ENCODE assay signal across 21 cellular contexts in the genomic region with DNA sequence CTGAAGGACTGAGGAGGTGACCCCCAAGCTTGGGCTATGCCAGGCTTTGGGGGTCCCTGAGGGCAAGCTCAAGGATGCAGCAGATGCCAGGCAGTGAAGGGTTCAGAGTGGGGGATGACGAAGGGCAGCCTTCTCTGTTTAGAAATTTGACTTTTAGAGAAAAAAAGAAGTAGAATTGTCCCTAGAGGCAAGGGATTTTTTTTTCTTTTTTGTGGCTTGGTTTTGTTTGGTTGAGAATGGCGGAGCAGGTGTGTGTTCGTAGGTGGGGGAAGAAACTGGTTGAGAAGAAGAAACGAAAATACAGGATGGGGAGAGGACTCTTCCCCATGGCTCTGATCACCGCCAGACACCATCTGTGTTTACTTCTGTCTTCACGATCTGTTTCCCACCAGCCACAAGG. TPM values are rescaled to one million over a fixed set of nuclear protein-coding genes. Genes with fewer than 3 reads are reported as not detected.
DNase-seq lines count a peak whose midpoint lies in the region; ATAC-seq, FAIRE-seq and TF ChIP-seq lines count a peak whose summit lies in the region.
"Had no signal": no experiment of that assay in that cellular context is flagged by ENCODE, and none has a peak within 500 bp of the region (broad histone marks: within the 10 kb centered on the region; RNA-seq: fewer than 3 reads in every experiment).

No MANE protein-coding gene starts in this region.

- no peaks in the 10 kb centered on the region for H3K9me3 ChIP-seq in OCI-LY7 (ENCODE audit: low read length)
- no peaks in the 10 kb centered on the region for H3K9me3 ChIP-seq in tibial artery
- H3K9me3 ChIP-seq: ascending aorta, pancreas, thyroid gland had no signal

- peak overlapping the region; percentile 50; the same call in 1 of the 2 replicates for H2AFZ ChIP-seq in OCI-LY7 (ENCODE audit: low read length)

- H4K20me1 ChIP-seq in OCI-LY7 (ENCODE audit: insufficient read depth, low read length): no peaks in the 10 kb centered on the region

- H3K27ac ChIP-seq in OCI-LY7 (ENCODE audit: low read depth, low read length, poor library complexity, severe bottlenecking) (peak overlapping the region; percentile 8), tibial artery (no peak overlapping the region)
- H3K27ac ChIP-seq: ascending aorta, pancreas, thyroid gland had no signal

- intact Hi-C loops in OCI-LY7 (cut with micrococcal nuclease; ENCODE audit: unreplicated experiment): no loop called here
- intact Hi-C loops in tibial artery (cut with DNase I; ENCODE audit: low total_unique reads): no loop called here

- no peaks in the 10 kb centered on the region for H3K79me2 ChIP-seq in OCI-LY7 (ENCODE audit: insufficient read depth, low read depth, low read length)

- no peaks in the 10 kb centered on the region for H3K27me3 ChIP-seq in tibial artery
- H3K27me3 ChIP-seq: ascending aorta, pancreas had no signal

- ATAC-seq in HG02678 (IDR thresholded peaks at IDR 0.05; ENCODE audit: unreplicated experiment): peak; percentile 48
- no peak for ATAC-seq in GM19397 (IDR thresholded peaks at IDR 0.05; ENCODE audit: unreplicated experiment)
- ATAC-seq: activated CD8-positive, alpha-beta memory T cell treated with anti-CD3 and anti-CD28 coated beads, Interleukin-2, amount 10 ng/mL, durations not matched to agents 7 days and 5 days; K562; left cardiac atrium; pancreas had no signal

- H3K4me2 ChIP-seq in OCI-LY7 (ENCODE audit: low read length): peak overlapping the region; percentile 52

- POLR2A ChIA-PET in GM10248 (lab: Yijun Ruan, JAX): no interaction called here
- POLR2A ChIA-PET in OCI-LY7 (lab: Charles Lee): interaction anchor here (0.7 kb wide), 2 partner anchors 12 to 125 kb away, joined by 3 read pairs; no protein-coding TSS in a partner anchor

- no peaks in the 10 kb centered on the region for H3K36me3 ChIP-seq in OCI-LY7 (ENCODE audit: insufficient read depth, low read length)
- H3K36me3 ChIP-seq in tibial artery: no peaks in the 10 kb centered on the region
- H3K36me3 ChIP-seq: ascending aorta, pancreas, thyroid gland had no signal

- no peaks in the 10 kb centered on the region for H3K9me2 ChIP-seq in OCI-LY7 (ENCODE audit: insufficient read depth, low read length)

- H3K4me3 ChIP-seq in OCI-LY7 (ENCODE audit: low read depth, low read length, poor library complexity, severe bottlenecking) (no peak overlapping the region), tibial artery (no peak overlapping the region)
- H3K4me3 ChIP-seq: ascending aorta, K562, pancreas, thyroid gland had no signal

- no TSS peak for BruUV-seq in OCI-LY7 (replicated peaks; lab: Mats Ljungman, UMichigan)

- DNase-seq in GM10248 (ENCODE audit: extremely low spot score) (peak; percentile 68), GM18507 (ENCODE audit: extremely low spot score, insufficient read length, low read depth) (no peak), OCI-LY7 (ENCODE audit: low spot score) (peak; percentile 74), tibial artery (no peak), T1000 (lab: John Stamatoyannopoulos, UW) (no peak)
- DNase-seq in NK-92 treated with Interleukin-12 subunit alpha and Interleukin-12 subunit beta, amount 100 ng/mL, for 24 hours (lab: John Stamatoyannopoulos, UW): no peak
- DNase-seq: activated CD8-positive, alpha-beta memory T cell treated with anti-CD3 and anti-CD28 coated beads, Interleukin-2, amount 10 ng/mL, durations not matched to agents 7 days and 5 days; left cardiac atrium; NCI-H1092; NCI-H82; pancreas; stimulated activated CD4-positive, alpha-beta T cell treated with anti-CD3 and anti-CD28 coated beads, Interleukin-4, amount 100 ng/mL, for 24 hours; SW 1271; thyroid gland had no signal

- CTCF ChIA-PET in GM10248 (lab: Yijun Ruan, JAX): interaction anchor here (0.5 to 2.3 kb wide), 8 partner anchors 9 to 392 kb away, joined by 3 to 7 read pairs (median 4); no protein-coding TSS in a partner anchor
- CTCF ChIA-PET in OCI-LY7 (lab: Charles Lee; ENCODE audit: unreplicated experiment): no interaction called here

- TF ChIP-seq CTCF in GM10248 (IDR thresholded peaks at IDR 0.05; ENCODE audit: control extremely low read depth, extremely low read depth, low read depth, missing control alignments): no peak
- no peak for TF ChIP-seq CTCF in OCI-LY7 (conservative IDR thresholded peaks at IDR 0.05; ENCODE audit: low read length)
- TF ChIP-seq CTCF in tibial artery (IDR thresholded peaks at IDR 0.05): no peak

- peak; percentile 75 for FAIRE-seq in GM18507 (lab: Jason Lieb, UNC)
- FAIRE-seq: D721Med, endometrium, pancreas had no signal

- peaks cover 37% of the 10 kb centered on the region for H3K4me1 ChIP-seq in OCI-LY7 (ENCODE audit: insufficient read depth, low read length, poor library complexity, severe bottlenecking)
- peaks cover 0 to 13% (median 0%) of the 10 kb centered on the region in 4 donors for H3K4me1 ChIP-seq in tibial artery
- H3K4me1 ChIP-seq: ascending aorta, pancreas had no signal

RNA-seq across cellular contexts. Expression of a gene that starts 8.2 kb away (rescaled TPM):
- not detected in 2 replicates for total RNA-seq in OCI-LY7 (2014; rRNA removed; shearing (Covaris generic))
- not detected in 2 replicates for total RNA-seq in OCI-LY7 (2022)
- total RNA-seq: activated CD8-positive, alpha-beta memory T cell treated with anti-CD3 and anti-CD28 coated beads, Interleukin-2, amount 10 ng/mL, durations not matched to agents 7 days and 5 days; fibroblast of villous mesenchyme; K562 had no signal

RNA-seq across cellular contexts. Expression of a gene that starts 41.2 kb away (rescaled TPM):
- total RNA-seq in OCI-LY7 (2014; rRNA removed; shearing (Covaris generic)): not detected in 2 replicates
- total RNA-seq in OCI-LY7 (2022): not detected in 2 replicates
- total RNA-seq: activated CD8-positive, alpha-beta memory T cell treated with anti-CD3 and anti-CD28 coated beads, Interleukin-2, amount 10 ng/mL, durations not matched to agents 7 days and 5 days; ascending aorta; fibroblast of villous mesenchyme; K562; left cardiac atrium; thyroid gland had no signal

Comparison
In these comparisons a context has a peak if more than half of its experiments do, and no peak if none do; other contexts are left out.
1. DNase-seq: peak in GM10248 (single experiment) and OCI-LY7 (single experiment); none in GM18507 (single experiment), tibial artery (0 of 2), T1000 (single experiment) and NK-92 treated with Interleukin-12 subunit alpha and Interleukin-12 subunit beta, amount 100 ng/mL, for 24 hours (single experiment).